In genomic region chr22:23530106-23530505, GRCh38 we compare ENCODE assay signal across 20 cellular contexts. TPM values are rescaled to one million over a fixed set of nuclear protein-coding genes. Genes with fewer than 3 reads are reported as not detected.
DNase-seq lines count a peak whose midpoint lies in the region; ATAC-seq and TF ChIP-seq lines count a peak whose summit lies in the region.
"Had no signal": no experiment of that assay in that cellular context is flagged by ENCODE, and none has a peak within 500 bp of the region (broad histone marks: within the 10 kb centered on the region; RNA-seq: fewer than 3 reads in every experiment).

No MANE protein-coding gene starts in this region.

- WGBS in endodermal cell (ENCODE audit: insufficient coverage in 1 of 2, insufficient read length in 1 of 2), 2 experiments = 100% methylated on average over 2 of the region's 2 CpGs; no CpG with 5 or more reads in 1 of the 2 experiments
- WGBS in sigmoid colon, 2 donors = 82 to 92% methylated on average over 2 of the region's 2 CpGs
- WGBS in mammary epithelial cell (ENCODE audit: low coverage, missing lambda C conversion rate) = 93% methylated on average over 2 of the region's 2 CpGs

- H4K20me1 ChIP-seq in DND-41 (ENCODE audit: insufficient read depth, low read length) (no peaks in the 10 kb centered on the region), mammary epithelial cell (ENCODE audit: insufficient read depth, low read length) (no peaks in the 10 kb centered on the region)

- intact Hi-C loops in sigmoid colon (cut with DNase I) = loop anchor here (10.0 kb wide), 1 partner anchor 95 kb away; no protein-coding TSS in a partner anchor
- intact Hi-C loops in mammary epithelial cell (cut with micrococcal nuclease) = no loop called here

- H3K9ac ChIP-seq in DND-41 (ENCODE audit: low read depth, low read length) (no peak overlapping the region), endodermal cell (ENCODE audit: extremely low read depth, low read length, poor library complexity, severe bottlenecking) (no peak overlapping the region), mammary epithelial cell (ENCODE audit: insufficient read depth, low read length) (no peak overlapping the region)

- dilution Hi-C loops in mammary epithelial cell (cut with HindIII; ENCODE audit: low sequenced_read_pairs) = loop anchor here (10.0 kb wide), 1 partner anchor 305 kb away; the partner anchor contains the start of gene DERL3

- H3K27ac Mint-ChIP-seq in endodermal cell (no peak overlapping the region), mesothelial cell of epicardium (peak overlapping the region; percentile 71)
- H3K27ac Mint-ChIP-seq: CD4-positive, CD25-positive, alpha-beta regulatory T cell; GM23338 had no signal

- no peak for TF ChIP-seq EP300 in sigmoid colon (IDR thresholded peaks at IDR 0.05)

- TF ChIP-seq CTCF in DND-41 (IDR thresholded peaks at IDR 0.05; ENCODE audit: borderline replicate concordance, extremely low read depth, low read length, poor library complexity, severe bottlenecking) = no peak
- TF ChIP-seq CTCF in endodermal cell (conservative IDR thresholded peaks at IDR 0.05) = no peak
- TF ChIP-seq CTCF in mesothelial cell of epicardium (IDR thresholded peaks at IDR 0.05; ENCODE audit: unreplicated experiment) = no peak
- TF ChIP-seq CTCF in sigmoid colon (IDR thresholded peaks at IDR 0.05) = no peak
- TF ChIP-seq CTCF in mammary epithelial cell (conservative IDR thresholded peaks at IDR 0.05 in 1 of 2, IDR thresholded peaks at IDR 0.05 in 1 of 2; ENCODE audit: extremely low read depth in 1 of 2, insufficient read depth in 1 of 2, low read depth in 1 of 2, low read length in 2 of 2) = no peak

- no peak for ATAC-seq in DND-41 (ENCODE audit: insufficient read depth, low read depth)
- no peak for ATAC-seq in GM18873 (IDR thresholded peaks at IDR 0.05; ENCODE audit: low FRiP score, unreplicated experiment)
- ATAC-seq in GM21515 (IDR thresholded peaks at IDR 0.05; ENCODE audit: unreplicated experiment) = no peak
- ATAC-seq: GM23338, Panc1 had no signal

- no peak overlapping the region for H3K4me2 ChIP-seq in DND-41 (ENCODE audit: insufficient read depth, low read length)
- H3K4me2 ChIP-seq in mammary epithelial cell (ENCODE audit: insufficient read depth, low read depth, low read length) = no peak overlapping the region
- H3K4me2 ChIP-seq: GM23338 had no signal

- no peak overlapping the region for H2AFZ ChIP-seq in DND-41 (ENCODE audit: low read depth, low read length)
- H2AFZ ChIP-seq in mammary epithelial cell (ENCODE audit: low read depth, low read length) = no peak overlapping the region
- H2AFZ ChIP-seq: GM23338 had no signal

- in situ Hi-C loops in mammary epithelial cell (cut with MboI; ENCODE audit: low sequenced_read_pairs in 2 of 2) = loop anchor here (10.0 to 25.0 kb wide), 2 partner anchors 115 to 307 kb away; partner anchors contain the start of gene DERL3 (in 1 of the 2)

- H3K36me3 Mint-ChIP-seq in endodermal cell (ENCODE audit: low read depth) (no peaks in the 10 kb centered on the region), mesothelial cell of epicardium (no peaks in the 10 kb centered on the region)
- H3K36me3 Mint-ChIP-seq: CD4-positive, CD25-positive, alpha-beta regulatory T cell had no signal

- H3K9me3 ChIP-seq in DND-41 (ENCODE audit: insufficient read depth, low read length, severe bottlenecking) = no peaks in the 10 kb centered on the region
- no peaks in the 10 kb centered on the region for H3K9me3 ChIP-seq in endodermal cell (ENCODE audit: control insufficient read depth, low read length)
- H3K9me3 ChIP-seq in sigmoid colon = no peaks in the 10 kb centered on the region
- no peaks in the 10 kb centered on the region for H3K9me3 ChIP-seq in mammary epithelial cell (replicated peaks; ENCODE audit: insufficient read depth, low read length)
- H3K9me3 ChIP-seq: Caco-2 had no signal

- H3K4me3 ChIP-seq in DND-41 (ENCODE audit: low read depth in 1 of 2, low read length in 2 of 2) = no peak overlapping the region
- no peak overlapping the region for H3K4me3 ChIP-seq in endodermal cell (ENCODE audit: low read length)
- H3K4me3 ChIP-seq in sigmoid colon = no peak overlapping the region
- no peak overlapping the region for H3K4me3 ChIP-seq in mammary epithelial cell (replicated peaks in 1 of 3; ENCODE audit: insufficient read depth in 1 of 3, low read depth in 2 of 3, low read length in 3 of 3)
- H3K4me3 ChIP-seq: GM23338 had no signal

- H3K27ac ChIP-seq in DND-41 (ENCODE audit: low read length) (peak overlapping the region; percentile 5; the same call in 1 of the 2 replicates), endodermal cell (ENCODE audit: low read depth, low read length) (no peak overlapping the region), sigmoid colon (no peak overlapping the region), mammary epithelial cell (ENCODE audit: insufficient read depth, low read depth, low read length) (no peak overlapping the region)

- H3K4me3 Mint-ChIP-seq in endodermal cell = no peak overlapping the region
- H3K4me3 Mint-ChIP-seq in mesothelial cell of epicardium = no peak overlapping the region
- H3K4me3 Mint-ChIP-seq: CD4-positive, CD25-positive, alpha-beta regulatory T cell; GM23338 had no signal

- CTCF ChIA-PET in mammary epithelial cell (lab: Charles Lee; ENCODE audit: low non-redundant PET) = no interaction called here

- H3K79me2 ChIP-seq in DND-41 (ENCODE audit: insufficient read depth, low read length) (peaks cover 3% of the 10 kb centered on the region; the same call in 1 of the 2 replicates), mammary epithelial cell (ENCODE audit: insufficient read depth, low read length) (no peaks in the 10 kb centered on the region)

- no peak for DNase-seq in DND-41
- DNase-seq in endodermal cell = peak; percentile 28
- DNase-seq in mesothelial cell of epicardium (ENCODE audit: low spot score in 2 of 2, unreplicated experiment in 2 of 2) = no peak
- peak; percentile 55 for DNase-seq in sigmoid colon
- DNase-seq in mammary epithelial cell = no peak
- no peak for DNase-seq in DMS 273 treated with DMSO at 0.1 percent for 48 hours (lab: John Stamatoyannopoulos, UW)
- DNase-seq: ACHN; AML-193; Caco-2; CD4-positive, CD25-positive, alpha-beta regulatory T cell; Karpas-422; MM.1S; NCI-H1092 treated with DMSO at 0.1 percent for 48 hours; NCI-H1694; NCI-H510A treated with DMSO at 0.1 percent for 48 hours; NCI-H82 had no signal

- TF ChIP-seq POLR2A in sigmoid colon (IDR thresholded peaks at IDR 0.05) = no peak

- H3K36me3 ChIP-seq in DND-41 (ENCODE audit: insufficient read depth, low read length) (no peaks in the 10 kb centered on the region), endodermal cell (ENCODE audit: control insufficient read depth, insufficient read depth, low read length) (no peaks in the 10 kb centered on the region), sigmoid colon (no peaks in the 10 kb centered on the region), mammary epithelial cell (ENCODE audit: insufficient read depth, low read length) (no peaks in the 10 kb centered on the region)

- H3K27me3 Mint-ChIP-seq in endodermal cell (ENCODE audit: insufficient read depth) (peaks cover 25% of the 10 kb centered on the region), mesothelial cell of epicardium (ENCODE audit: low read depth) (no peaks in the 10 kb centered on the region)

- BruUV-seq in mammary epithelial cell (replicated peaks; lab: Mats Ljungman, UMichigan) = no TSS peak

- H3K4me1 ChIP-seq in DND-41 (ENCODE audit: insufficient read depth, low read length) (peaks cover 43% of the 10 kb centered on the region), endodermal cell (ENCODE audit: control insufficient read depth, insufficient read depth, low read length) (peaks cover 24% of the 10 kb centered on the region), sigmoid colon (peaks cover 0 to 4% (median 0%) of the 10 kb centered on the region in 4 donors), mammary epithelial cell (ENCODE audit: insufficient read depth, low read length) (no peaks in the 10 kb centered on the region)

- H3K9me3 Mint-ChIP-seq in endodermal cell = no peaks in the 10 kb centered on the region
- no peaks in the 10 kb centered on the region for H3K9me3 Mint-ChIP-seq in mesothelial cell of epicardium
- H3K9me3 Mint-ChIP-seq: GM23338 had no signal

- H3K4me1 Mint-ChIP-seq in endodermal cell = peaks cover 39% of the 10 kb centered on the region
- peaks cover 76% of the 10 kb centered on the region for H3K4me1 Mint-ChIP-seq in mesothelial cell of epicardium

- no peaks in the 10 kb centered on the region for H3K27me3 ChIP-seq in DND-41 (ENCODE audit: insufficient read depth, low read length, poor library complexity)
- no peaks in the 10 kb centered on the region for H3K27me3 ChIP-seq in endodermal cell (ENCODE audit: control insufficient read depth, insufficient read depth, low read length, poor library complexity, severe bottlenecking)
- no peaks in the 10 kb centered on the region for H3K27me3 ChIP-seq in sigmoid colon
- H3K27me3 ChIP-seq in mammary epithelial cell (ENCODE audit: insufficient read depth, low read length) = no peaks in the 10 kb centered on the region

RNA-seq across cellular contexts. Expression of gene IGLL1, which starts 50.0 kb away (rescaled TPM):
- total RNA-seq in endodermal cell = not detected
- not detected for polyA plus RNA-seq in endodermal cell (2013, experiment 1 of 2)
- polyA plus RNA-seq in endodermal cell (2013, experiment 2 of 2) = not detected
- not detected in 3 replicates for total RNA-seq in mesothelial cell of epicardium
- not detected for total RNA-seq in sigmoid colon
- polyA plus RNA-seq in sigmoid colon = not detected
- total RNA-seq in mammary epithelial cell = not detected
- not detected for polyA plus RNA-seq in mammary epithelial cell
- not detected for polyA minus RNA-seq in mammary epithelial cell
- total RNA-seq: Caco-2; CD4-positive, CD25-positive, alpha-beta regulatory T cell; GM23338 had no signal
- polyA plus RNA-seq: CD4-positive, CD25-positive, alpha-beta regulatory T cell; GM23338 had no signal

Comparison
In these comparisons a context has a peak if more than half of its experiments do, and no peak if none do; other contexts are left out.
1. DNase-seq: peak in endodermal cell (single experiment) and sigmoid colon (single experiment); none in DND-41 (single experiment), mesothelial cell of epicardium (0 of 2), mammary epithelial cell (single experiment) and DMS 273 treated with DMSO at 0.1 percent for 48 hours (single experiment).